ENCODE assay signal across 9 cellular contexts in the genomic region with DNA sequence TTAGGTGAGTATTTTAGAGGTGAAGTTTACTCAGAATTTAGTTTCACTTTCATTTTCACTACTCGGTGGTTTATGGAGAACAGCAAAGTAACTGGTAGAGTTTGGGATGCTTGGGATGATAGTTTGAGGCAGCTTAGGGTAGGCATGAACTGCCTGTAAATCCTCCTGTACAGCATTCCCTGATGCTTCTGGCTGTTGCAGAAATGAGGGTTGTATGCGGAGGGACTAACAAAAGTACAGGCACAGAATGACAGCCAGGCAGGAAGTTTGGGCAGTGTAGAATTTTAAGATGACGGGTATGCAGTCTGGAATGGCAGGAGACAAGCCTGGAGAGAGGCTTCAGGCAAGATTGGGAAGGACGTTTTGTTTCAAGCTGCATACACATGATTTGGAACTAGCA. TPM values are rescaled to one million over a fixed set of nuclear protein-coding genes. Genes with fewer than 3 reads are reported as not detected.
DNase-seq lines count a peak whose midpoint lies in the region; ATAC-seq and TF ChIP-seq lines count a peak whose summit lies in the region.
"Had no signal": no experiment of that assay in that cellular context is flagged by ENCODE, and none has a peak within 500 bp of the region (broad histone marks: within the 10 kb centered on the region; RNA-seq: fewer than 3 reads in every experiment).

No MANE protein-coding gene starts in this region.

- peak overlapping the region; percentile 15 for H3K4me3 ChIP-seq in AG09309 (ENCODE audit: control insufficient read depth, low read depth, low read length)
- peak overlapping the region; percentile 67 for H3K4me3 ChIP-seq in coronary artery
- H3K4me3 ChIP-seq: SJCRH30 had no signal

- DNase-seq in AG09309 (ENCODE audit: low read depth) (no peak), NAMALWA (ENCODE audit: low spot score) (peak; percentile 12), coronary artery (ENCODE audit: low spot score) (no peak), myocyte (ENCODE audit: low read depth) (peak; percentile 34), globus pallidus (ENCODE audit: low spot score) (no peak)
- DNase-seq: SJCRH30 had no signal

- TF ChIP-seq CTCF in AG09309 (IDR thresholded peaks at IDR 0.05; ENCODE audit: control insufficient read depth, insufficient read depth, low read depth, low read length, missing control alignments) (no peak), coronary artery (IDR thresholded peaks at IDR 0.05) (no peak)

- ATAC-seq in HG03457 (IDR thresholded peaks at IDR 0.05; ENCODE audit: unreplicated experiment) (no peak), HG02840 (IDR thresholded peaks at IDR 0.05; ENCODE audit: low FRiP score, unreplicated experiment) (no peak), GM21619 (IDR thresholded peaks at IDR 0.05; ENCODE audit: unreplicated experiment) (no peak)

- peak overlapping the region; percentile 32 to 63 for H3K27ac ChIP-seq in coronary artery
- H3K27ac ChIP-seq: SJCRH30 had no signal

RNA-seq across cellular contexts. Expression of gene FAM120AOS, which starts 48.0 kb away (rescaled TPM):
- total RNA-seq in myocyte: 35.8 and 40.5 TPM in 2 replicates
- polyA plus RNA-seq in myocyte (2012): 37.1 TPM

RNA-seq across cellular contexts. Expression of gene FAM120A, which starts 49.9 kb away (rescaled TPM):
- total RNA-seq in myocyte: 83.1 and 93.3 TPM in 2 replicates
- 68.1 TPM for polyA plus RNA-seq in myocyte (2012)

Comparison
In these comparisons a context has a peak if more than half of its experiments do, and no peak if none do; other contexts are left out.
1. DNase-seq: peak in NAMALWA (single experiment) and myocyte (single experiment); none in AG09309 (single experiment), coronary artery (single experiment) and globus pallidus (single experiment).